In the genomic region with DNA sequence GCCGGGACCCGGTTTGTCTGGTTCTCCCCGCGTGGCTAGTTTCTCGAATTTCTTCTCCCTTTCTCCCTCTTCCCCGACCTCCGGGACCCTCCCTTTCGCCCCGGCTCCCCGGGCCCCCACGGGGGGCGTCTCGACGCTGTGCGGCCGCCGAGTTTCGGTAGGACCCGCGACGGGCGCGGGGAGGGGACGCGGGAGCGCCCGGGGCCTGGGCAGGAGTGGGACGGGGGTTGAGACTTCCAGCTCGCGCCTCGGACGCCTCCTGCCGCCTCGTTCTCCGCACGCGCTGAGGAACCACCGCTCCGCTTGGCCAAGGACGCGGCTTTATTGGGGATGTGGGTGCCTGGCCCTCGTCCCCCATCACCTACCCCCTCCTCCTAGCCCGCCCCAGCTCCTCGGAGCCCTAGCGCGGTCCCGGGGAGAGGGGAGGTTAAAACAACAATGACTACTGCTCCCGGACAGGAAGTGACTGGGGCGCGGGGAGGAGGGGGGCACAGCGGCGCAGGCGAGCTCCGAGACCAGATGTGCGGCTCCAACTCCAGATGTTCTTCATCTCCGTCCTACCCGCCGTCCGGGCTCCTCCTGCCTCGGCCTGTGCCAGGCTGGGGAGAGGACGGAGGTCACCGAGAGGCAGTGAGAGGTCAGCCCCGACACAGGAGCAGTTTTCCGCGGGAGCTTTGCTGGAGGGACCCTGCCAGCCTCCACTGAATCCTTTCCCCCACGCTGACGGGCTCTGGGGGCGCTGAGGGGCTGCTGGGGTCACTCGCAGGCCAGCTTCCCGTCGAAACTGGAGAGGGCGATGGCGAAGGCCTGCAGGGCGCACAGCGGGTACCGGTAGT, we compare ENCODE assay signal across 9 cellular contexts. TPM values are rescaled to one million over a fixed set of nuclear protein-coding genes. Genes with fewer than 3 reads are reported as not detected.
DNase-seq lines count a peak whose midpoint lies in the region; ATAC-seq, FAIRE-seq and TF ChIP-seq lines count a peak whose summit lies in the region.
"Had no signal": no experiment of that assay in that cellular context is flagged by ENCODE, and none has a peak within 500 bp of the region (broad histone marks: within the 10 kb centered on the region; RNA-seq: fewer than 3 reads in every experiment).

No MANE protein-coding gene starts in this region.

- no peaks in the 10 kb centered on the region for H3K27me3 Mint-ChIP-seq in osteocyte (ENCODE audit: unreplicated experiment)

- H3K27me3 ChIP-seq in foreskin keratinocyte = no peaks in the 10 kb centered on the region

- peaks cover 5% of the 10 kb centered on the region for H3K4me1 ChIP-seq in foreskin keratinocyte

- no peaks in the 10 kb centered on the region for H3K9me3 Mint-ChIP-seq in osteocyte (ENCODE audit: unreplicated experiment)

- TF ChIP-seq CTCF in foreskin keratinocyte (conservative IDR thresholded peaks at IDR 0.05) (peak; percentile 43), osteocyte (IDR thresholded peaks at IDR 0.05) (no peak)

- peak overlapping the region; percentile 93 for H3K27ac Mint-ChIP-seq in osteocyte (ENCODE audit: unreplicated experiment)

- H3K4me1 Mint-ChIP-seq in osteocyte (ENCODE audit: unreplicated experiment) = peaks cover 56% of the 10 kb centered on the region

- FAIRE-seq in GM18507 (lab: Jason Lieb, UNC) = no peak
- FAIRE-seq: colon had no signal

- peak overlapping the region; percentile 89 for H3K27ac ChIP-seq in foreskin keratinocyte

- peak; percentile 14 for ATAC-seq in foreskin keratinocyte
- ATAC-seq in GM19035 (IDR thresholded peaks at IDR 0.05; ENCODE audit: unreplicated experiment) = no peak
- no peak for ATAC-seq in HG02623 (IDR thresholded peaks at IDR 0.05; ENCODE audit: unreplicated experiment)

- H3K36me3 Mint-ChIP-seq in osteocyte (ENCODE audit: unreplicated experiment) = no peaks in the 10 kb centered on the region

- DNase-seq in GM18507 (ENCODE audit: extremely low spot score, insufficient read length, low read depth) (peak; percentile 23), NCI-H69 (lab: John Stamatoyannopoulos, UW) (peak; percentile 57), foreskin keratinocyte (peak; percentile 53 to 72), osteocyte (ENCODE audit: extremely low spot score, unreplicated experiment) (peak; percentile 90), NCI-H446 (lab: John Stamatoyannopoulos, UW) (no peak)
- DNase-seq in activated effector memory CD4-positive, alpha-beta T cell treated with Interleukin-2 at 50 U/mL for 16 hours = peak; percentile 33

- H3K4me3 Mint-ChIP-seq in osteocyte (ENCODE audit: unreplicated experiment) = peak overlapping the region; percentile 79

RNA-seq across cellular contexts. Expression of gene TEAD3, which starts 0.9 kb away (rescaled TPM):
- total RNA-seq in foreskin keratinocyte (14.0 and 14.9 TPM in 2 replicates), osteocyte (43.1 and 44.8 TPM in 2 replicates)
- polyA plus RNA-seq in foreskin keratinocyte = 17.1 and 17.2 TPM in 2 replicates

RNA-seq across cellular contexts. Expression of gene TULP1, which starts 14.9 kb away (rescaled TPM):
- total RNA-seq in foreskin keratinocyte (not detected in 2 replicates), osteocyte (not detected in 2 replicates)
- not detected in 2 replicates for polyA plus RNA-seq in foreskin keratinocyte

RNA-seq across cellular contexts. Expression of gene RPL10A, which starts 29.6 kb away (rescaled TPM):
- total RNA-seq in foreskin keratinocyte (1,635 and 1,748 TPM in 2 replicates), osteocyte (1,177 and 1,245 TPM in 2 replicates)
- 2,218 and 2,342 TPM in 2 replicates for polyA plus RNA-seq in foreskin keratinocyte

RNA-seq across cellular contexts. Expression of gene FANCE, which starts 45.7 kb away (rescaled TPM):
- total RNA-seq in foreskin keratinocyte (14.0 and 14.5 TPM in 2 replicates), osteocyte (7.8 TPM in 2 replicates)
- 10.6 and 11.7 TPM in 2 replicates for polyA plus RNA-seq in foreskin keratinocyte

Comparison
In these comparisons a context has a peak if more than half of its experiments do, and no peak if none do; other contexts are left out.
1. DNase-seq: peak in GM18507 (single experiment), NCI-H69 (single experiment), activated effector memory CD4-positive, alpha-beta T cell treated with Interleukin-2 at 50 U/mL for 16 hours (single experiment), foreskin keratinocyte (2 of 2) and osteocyte (single experiment); none in NCI-H446 (0 of 2).